Comparison of ENCODE assay signal across 8 cellular contexts in genomic region chr19:55646889-55647731, GRCh38. TPM values are rescaled to one million over a fixed set of nuclear protein-coding genes. Genes with fewer than 3 reads are reported as not detected.
A peak's percentile ranks its signal among the peaks of the same experiment; 100 is the strongest.
DNase-seq lines count a peak whose midpoint lies in the region; ATAC-seq, FAIRE-seq and TF ChIP-seq lines count a peak whose summit lies in the region.

No MANE protein-coding gene starts in this region.

- peak overlapping the region; percentile 84 for H3K4me3 ChIP-seq in A549
- H3K4me3 ChIP-seq in adipocyte (ENCODE audit: low read length): peak overlapping the region; percentile 89
- peak overlapping the region; percentile 69 for H3K4me3 ChIP-seq in lung

- H3K36me3 ChIP-seq in adipocyte (ENCODE audit: control insufficient read depth, insufficient read depth, low read length, severe bottlenecking) (peaks cover 13% of the 10 kb centered on the region), lung (ENCODE audit: control insufficient read depth in 2 of 2, insufficient read depth in 2 of 2, low read length in 2 of 2) (peaks cover 0 to 13% of the 10 kb centered on the region in 2 donors)

- no peak for ATAC-seq in A549
- no peak for ATAC-seq in GM18505 (IDR thresholded peaks at IDR 0.05; ENCODE audit: unreplicated experiment)
- ATAC-seq in lung (ENCODE audit: insufficient read depth, low FRiP score): no peak
- no peak for ATAC-seq in HG02970 (IDR thresholded peaks at IDR 0.05; ENCODE audit: low FRiP score, unreplicated experiment)
- ATAC-seq in GM19351 (IDR thresholded peaks at IDR 0.05; ENCODE audit: unreplicated experiment): no peak

- FAIRE-seq in A549 (lab: Jason Lieb, UNC): no peak

- TF ChIP-seq CTCF in A549 (IDR thresholded peaks at IDR 0.05) (no peak), lung (IDR thresholded peaks at IDR 0.05; ENCODE audit: control extremely low read depth, extremely low read depth) (no peak)

- no peaks in the 10 kb centered on the region for H3K27me3 ChIP-seq in adipocyte (replicated peaks; ENCODE audit: control insufficient read depth, insufficient read depth, low read length)
- H3K27me3 ChIP-seq in lung (ENCODE audit: control insufficient read depth, insufficient read depth): no peaks in the 10 kb centered on the region

- H3K27ac ChIP-seq in A549 (peak overlapping the region; percentile 96 to 98), lung (ENCODE audit: low read depth in 1 of 2, low read length in 1 of 2) (peak overlapping the region in 1 of 2 donors; percentile 77)

- POLR2A ChIA-PET in A549 (lab: Yijun Ruan, JAX): interaction anchor here (0.6 to 1.4 kb wide), 5 partner anchors 11 to 367 kb away, joined by 3 to 12 read pairs (median 4); partner anchors contain the start of genes FIZ1 and ZNF784

- no peak for TF ChIP-seq RAD21 in A549 (conservative IDR thresholded peaks at IDR 0.05 in 1 of 2, IDR thresholded peaks at IDR 0.05 in 1 of 2)

- TF ChIP-seq EP300 in A549 (IDR thresholded peaks at IDR 0.05): no peak

- CTCF ChIA-PET in A549 (lab: Yijun Ruan, JAX): interaction anchor here (0.6 to 6.3 kb wide), 9 partner anchors 10 to 559 kb away, joined by 3 to 70 read pairs (median 4); no protein-coding TSS in a partner anchor

- H3K4me1 ChIP-seq in A549: peaks cover 39% of the 10 kb centered on the region
- H3K4me1 ChIP-seq in adipocyte (ENCODE audit: control insufficient read depth, insufficient read depth, low read length): peaks cover 40% of the 10 kb centered on the region
- H3K4me1 ChIP-seq in lung (ENCODE audit: control insufficient read depth in 2 of 2, insufficient read depth in 2 of 2, low read length in 2 of 2): peaks cover 4 to 20% of the 10 kb centered on the region in 2 donors

- H3K9me3 ChIP-seq in A549 (no peaks in the 10 kb centered on the region), adipocyte (ENCODE audit: control insufficient read depth, low read length) (no peaks in the 10 kb centered on the region), lung (ENCODE audit: control insufficient read depth in 2 of 2, insufficient read depth in 1 of 2, low read length in 1 of 2) (no peaks in the 10 kb centered on the region)

- DNase-seq in A549 (ENCODE audit: low read depth in 1 of 2, low spot score in 1 of 2): no peak
- DNase-seq in adipocyte (ENCODE audit: low read depth): no peak
- no peak for DNase-seq in lung (ENCODE audit: low spot score)
- no peak for DNase-seq in activated effector memory CD4-positive, alpha-beta T cell treated with Interleukin-2 at 50 U/mL for 16 hours
- DNase-seq in GDM1 (lab: John Stamatoyannopoulos, UW): no peak

- WGBS in A549 (ENCODE audit: missing lambda C conversion rate): 51% methylated on average over 14 of the region's 14 CpGs
- WGBS in lung, 2 donors: 49 to 54% methylated on average over 14 of the region's 14 CpGs

- H3K4me2 ChIP-seq in A549: peak overlapping the region; percentile 98

- H3K9ac ChIP-seq in adipocyte (ENCODE audit: low read length): peak overlapping the region; percentile 95

- TF ChIP-seq POLR2A in A549 (IDR thresholded peaks at IDR 0.05; ENCODE audit: low read length) (no peak), GM18505 (IDR thresholded peaks at IDR 0.05; ENCODE audit: borderline replicate concordance, extremely low read depth, insufficient read depth, insufficient read length) (peak; percentile 31)

TF ChIP-seq in A549, 52 proteins besides CTCF, POLR2A, EP300 and RAD21 (continues in another document):
- no peak for TF ChIP-seq FOSB (CRISPR knock-in tag; IDR thresholded peaks at IDR 0.05)
- no peak for TF ChIP-seq SMC3 (IDR thresholded peaks at IDR 0.05)
- TF ChIP-seq HOXB5 (CRISPR knock-in tag; IDR thresholded peaks at IDR 0.05): no peak
- TF ChIP-seq E2F6 (IDR thresholded peaks at IDR 0.05; ENCODE audit: borderline replicate concordance, low read depth): no peak
- no peak for TF ChIP-seq BHLHE40 (IDR thresholded peaks at IDR 0.05; ENCODE audit: low read depth, low read length)
- TF ChIP-seq USF2 (IDR thresholded peaks at IDR 0.05): no peak
- TF ChIP-seq CBX8 (IDR thresholded peaks at IDR 0.05): no peak
- TF ChIP-seq CHD2 (IDR thresholded peaks at IDR 0.05; ENCODE audit: low read length, partially characterized antibody): no peak
- no peak for TF ChIP-seq MYC (IDR thresholded peaks at IDR 0.05; ENCODE audit: borderline replicate concordance, low read length)
- no peak for TF ChIP-seq POLR2AphosphoS2 (conservative IDR thresholded peaks at IDR 0.05; ENCODE audit: low read length)
- TF ChIP-seq MAZ (IDR thresholded peaks at IDR 0.05; ENCODE audit: borderline replicate concordance, low read depth, low read length): no peak
- no peak for TF ChIP-seq RARB (CRISPR knock-in tag; IDR thresholded peaks at IDR 0.05)
- no peak for TF ChIP-seq PHF8 (IDR thresholded peaks at IDR 0.05; ENCODE audit: borderline replicate concordance, low read depth)
- TF ChIP-seq EHMT2 (IDR thresholded peaks at IDR 0.05; ENCODE audit: low read depth): no peak
- TF ChIP-seq NFE2L2 (conservative IDR thresholded peaks at IDR 0.05; ENCODE audit: low read length): no peak
- TF ChIP-seq KDM5A (IDR thresholded peaks at IDR 0.05): no peak
- no peak for TF ChIP-seq GATA3 (IDR thresholded peaks at IDR 0.05; ENCODE audit: borderline replicate concordance)
- no peak for TF ChIP-seq FOSL2 (IDR thresholded peaks at IDR 0.05)
- no peak for TF ChIP-seq FOSL2 (CRISPR knock-in tag; IDR thresholded peaks at IDR 0.05)

RNA-seq across cellular contexts. Expression of gene CCDC106, which starts 0.9 kb away (rescaled TPM):
- polyA plus RNA-seq in A549 (2011; rRNA removed): 5.2 and 5.5 TPM in 2 replicates
- polyA plus RNA-seq in A549 (2012; cell fraction: cytosol; rRNA removed): 15.3 and 18.3 TPM in 2 replicates
- polyA plus RNA-seq in A549 (2012; cell fraction: nucleus; rRNA removed): 18.6 and 20.8 TPM in 2 replicates
- polyA plus RNA-seq in A549 (2017; fragmentation: RNase III; extraction: RNeasy Plus Mini Kit Qiagen cat#74134 plus additional on column Dnase treatment): 15.7 to 17.6 TPM (median 17.4 TPM) in 3 replicates
- 2.3 and 5.7 TPM in 2 replicates for polyA minus RNA-seq in A549 (2011; rRNA and poly(A)+ RNA removed)
- 10 to 100 TPM; 11.9 to 16.8 TPM for total RNA-seq in lung
- polyA plus RNA-seq in lung: 10 to 100 TPM in 1 of 2 donors, 1 to 10 TPM in 1; 8.3 to 25.9 TPM

RNA-seq across cellular contexts. Expression of gene ZNF581, which starts 3.7 kb away (rescaled TPM):
- polyA plus RNA-seq in A549 (2011; rRNA removed) (13.9 and 17.1 TPM in 2 replicates), A549 (2017; fragmentation: RNase III; extraction: RNeasy Plus Mini Kit Qiagen cat#74134 plus additional on column Dnase treatment) (24.3 to 25.6 TPM (median 24.9 TPM) in 3 replicates), lung (10 to 100 TPM; 15.0 to 15.5 TPM)
- 24.8 and 34.0 TPM in 2 replicates for polyA plus RNA-seq in A549 (2012; cell fraction: cytosol; rRNA removed)
- polyA plus RNA-seq in A549 (2012; cell fraction: nucleus; rRNA removed): 24.9 and 37.8 TPM in 2 replicates
- polyA minus RNA-seq in A549 (2011; rRNA and poly(A)+ RNA removed): 24.8 and 30.6 TPM in 2 replicates
- total RNA-seq in lung: 10 to 100 TPM; 15.7 to 18.1 TPM

RNA-seq across cellular contexts. Expression of gene ZNF580, which starts 6.3 kb away (rescaled TPM):
- 9.2 and 15.2 TPM in 2 replicates for polyA plus RNA-seq in A549 (2011; rRNA removed)
- 31.0 and 40.5 TPM in 2 replicates for polyA plus RNA-seq in A549 (2012; cell fraction: cytosol; rRNA removed)
- polyA plus RNA-seq in A549 (2012; cell fraction: nucleus; rRNA removed): 44.9 and 60.4 TPM in 2 replicates
- polyA plus RNA-seq in A549 (2017; fragmentation: RNase III; extraction: RNeasy Plus Mini Kit Qiagen cat#74134 plus additional on column Dnase treatment): 40.5 to 57.0 TPM (median 52.8 TPM) in 3 replicates
- 14.0 and 15.0 TPM in 2 replicates for polyA minus RNA-seq in A549 (2011; rRNA and poly(A)+ RNA removed)
- total RNA-seq in lung: 10 to 100 TPM; 11.1 to 41.3 TPM
- 10 to 100 TPM; 22.3 to 39.3 TPM for polyA plus RNA-seq in lung

RNA-seq across cellular contexts. Expression of gene U2AF2, which starts 7.7 kb away (rescaled TPM):
- polyA plus RNA-seq in A549 (2011; rRNA removed) (147 and 157 TPM in 2 replicates), A549 (2017; fragmentation: RNase III; extraction: RNeasy Plus Mini Kit Qiagen cat#74134 plus additional on column Dnase treatment) (280 to 302 TPM (median 293 TPM) in 3 replicates), lung (100 to 1,000 TPM; 114 to 149 TPM)
- polyA plus RNA-seq in A549 (2012; cell fraction: cytosol; rRNA removed): 498 and 577 TPM in 2 replicates
- polyA plus RNA-seq in A549 (2012; cell fraction: nucleus; rRNA removed): 800 and 847 TPM in 2 replicates
- polyA minus RNA-seq in A549 (2011; rRNA and poly(A)+ RNA removed): 154 and 158 TPM in 2 replicates
- total RNA-seq in lung: 100 to 1,000 TPM; 109 to 181 TPM

RNA-seq across cellular contexts. Expression of gene ZNF784, which starts 22.7 kb away (rescaled TPM):
- 3.5 and 4.1 TPM in 2 replicates for polyA plus RNA-seq in A549 (2011; rRNA removed)
- polyA plus RNA-seq in A549 (2012; cell fraction: cytosol; rRNA removed): 5.1 and 7.2 TPM in 2 replicates
- 12.3 and 14.7 TPM in 2 replicates for polyA plus RNA-seq in A549 (2012; cell fraction: nucleus; rRNA removed)
- polyA plus RNA-seq in A549 (2017; fragmentation: RNase III; extraction: RNeasy Plus Mini Kit Qiagen cat#74134 plus additional on column Dnase treatment): 6.0 to 7.1 TPM (median 6.6 TPM) in 3 replicates
- polyA minus RNA-seq in A549 (2011; rRNA and poly(A)+ RNA removed): 5.4 and 5.5 TPM in 2 replicates
- 1 to 10 TPM; 6.3 to 9.4 TPM for total RNA-seq in lung
- polyA plus RNA-seq in lung: 1 to 10 TPM; 6.5 to 7.2 TPM
